In genomic region chr2:54723300-54724149, GRCh38 we compare ENCODE assay signal across 8 cellular contexts. TPM values are rescaled to one million over a fixed set of nuclear protein-coding genes. Genes with fewer than 3 reads are reported as not detected.
DNase-seq lines count a peak whose midpoint lies in the region; ATAC-seq and TF ChIP-seq lines count a peak whose summit lies in the region.

EML6 (plus strand) TSS chr2:54723662; CDS start chr2:54725062, 1,400 bp downstream.

- peak within 1 kb of the TSS; percentile 64 to 88 for H3K27ac Mint-ChIP-seq in natural killer cell

- H3K27me3 Mint-ChIP-seq in natural killer cell (ENCODE audit: low read depth in 2 of 2), result peaks cover 43 to 50% of the 10 kb centered on the region in 2 donors

- DNase-seq in Daoy (ENCODE audit: low read depth) (peak; percentile 100), GOT3 (lab: John Stamatoyannopoulos, UW) (peak; percentile 95), RPMI8226 (peak; percentile 99), fibroblast of peridontal ligament (ENCODE audit: extremely low read depth) (peak; percentile 96), natural killer cell (peak; percentile 96)
- DNase-seq in activated T-helper 9 cell treated with anti-CD3 and anti-CD28 coated beads, Interleukin-2, amount 50 U/mL, for 16 hours (ENCODE audit: low read depth), result peak; percentile 97
- DNase-seq in stimulated activated naive CD4-positive, alpha-beta T cell treated with Interleukin-2 at 50 U/mL for 16 hours (lab: John Stamatoyannopoulos, UW), result peak; percentile 99

- no peaks in the 10 kb centered on the region for H3K9me3 Mint-ChIP-seq in natural killer cell

- ATAC-seq in natural killer cell, result peak; percentile 94 to 99 (median 95)

- intact Hi-C loops in natural killer cell (cut with micrococcal nuclease), result loop anchor here (1.0 kb wide), 1 partner anchor 509 kb away; the partner anchor contains the start of genes CLHC1 and RPS27A

- no peaks in the 10 kb centered on the region for H3K36me3 Mint-ChIP-seq in natural killer cell

- TF ChIP-seq CTCF in LNCAP (IDR thresholded peaks at IDR 0.05) (peak; percentile 12; the same call in 1 of the 2 replicates), natural killer cell (IDR thresholded peaks at IDR 0.05) (peak; percentile 23)

- peaks cover 20 to 21% of the 10 kb centered on the region in 2 donors for H3K4me1 Mint-ChIP-seq in natural killer cell

- H3K4me3 Mint-ChIP-seq in natural killer cell, result peak within 1 kb of the TSS; percentile 96

RNA-seq across cellular contexts. Expression of gene EML6, which starts in this region (rescaled TPM):
- total RNA-seq in Daoy (2014; rRNA removed; shearing (Covaris generic)), result 1.0 and 2.1 TPM in 2 replicates
- total RNA-seq in natural killer cell, result 1 to 10 TPM; 1.7 to 3.2 (median 2.4) TPM

Comparison
In these comparisons a context has a peak if more than half of its experiments do, and no peak if none do; other contexts are left out.
1. Peak in every context shown above with its lines: DNase-seq and ATAC-seq.